In the genomic region with DNA sequence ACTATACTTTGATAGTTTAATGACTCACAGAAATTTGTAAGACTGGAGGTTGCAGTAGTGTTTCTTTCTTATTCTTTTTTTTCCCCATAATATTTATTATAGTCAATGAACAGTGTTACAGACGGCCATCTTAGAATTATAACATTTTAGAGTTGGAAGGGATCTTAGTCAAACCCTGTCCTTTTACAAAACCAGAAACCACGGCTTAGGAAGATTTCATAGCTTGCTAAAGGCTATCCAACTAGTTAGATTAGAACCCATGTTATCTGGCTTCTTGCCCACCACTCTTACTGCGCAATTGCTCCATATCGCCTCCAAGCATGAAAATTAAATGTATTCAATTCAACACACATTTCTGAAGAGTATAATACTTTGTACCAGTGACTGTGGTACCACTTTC, we compare ENCODE assay signal across 8 cellular contexts. TPM values are rescaled to one million over a fixed set of nuclear protein-coding genes. Genes with fewer than 3 reads are reported as not detected.
DNase-seq lines count a peak whose midpoint lies in the region; ATAC-seq and TF ChIP-seq lines count a peak whose summit lies in the region.

No MANE protein-coding gene starts in this region.

- POLR2A ChIA-PET in HEK293T (lab: Yijun Ruan, JAX), result interaction anchor here (0.6 to 2.2 kb wide), 6 partner anchors 10 to 124 kb away, joined by 3 to 8 read pairs (median 4); no protein-coding TSS in a partner anchor

- H3K4me3 ChIP-seq in heart left ventricle (peak overlapping the region; percentile 19 to 97 (median 74)), WERI-Rb-1 (ENCODE audit: low read depth, low read length) (peak overlapping the region; percentile 72), skeletal muscle cell (ENCODE audit: low read depth, low read length) (peak overlapping the region; percentile 60)

- DNase-seq in heart left ventricle (no peak), left ventricle myocardium superior (no peak), WERI-Rb-1 (no peak), globus pallidus (ENCODE audit: low spot score) (peak; percentile 13), skeletal muscle cell (ENCODE audit: low read depth) (no peak), CD1c-positive myeloid dendritic cell (ENCODE audit: extremely low spot score) (no peak), HEK293T (ENCODE audit: extremely low spot score) (no peak)
- DNase-seq in activated CD4-positive, alpha-beta T cell treated with anti-CD3 and anti-CD28 coated beads for 4 hours, result no peak

- CTCF ChIA-PET in HEK293T (lab: Yijun Ruan, JAX), result no interaction called here

- H3K9me3 ChIP-seq in heart left ventricle (no peaks in the 10 kb centered on the region), WERI-Rb-1 (ENCODE audit: severe bottlenecking) (no peaks in the 10 kb centered on the region)

- peaks cover 0 to 20% (median 0%) of the 10 kb centered on the region in 12 donors for H3K4me1 ChIP-seq in heart left ventricle

- intact Hi-C loops in heart left ventricle (cut with DNase I), result no loop called here
- intact Hi-C loops in left ventricle myocardium superior (cut with micrococcal nuclease), result no loop called here

- H3K27me3 ChIP-seq in heart left ventricle (no peaks in the 10 kb centered on the region), WERI-Rb-1 (ENCODE audit: insufficient read depth, low read depth, severe bottlenecking) (peaks cover 3% of the 10 kb centered on the region)

- no peak for TF ChIP-seq POLR2A in heart left ventricle (IDR thresholded peaks at IDR 0.05)

- WGBS in heart left ventricle, 4 donors, result 1 to 49% (median 20%) methylated on average over 4 of the region's 4 CpGs

- no peak for TF ChIP-seq CTCF in heart left ventricle (IDR thresholded peaks at IDR 0.05)
- no peak for TF ChIP-seq CTCF in WERI-Rb-1 (IDR thresholded peaks at IDR 0.05; ENCODE audit: low read depth, low read length)

- ATAC-seq in heart left ventricle (no peak), left ventricle myocardium superior (no peak)

- H3K27ac ChIP-seq in heart left ventricle, result peak overlapping the region; percentile 93 to 100 (median 97)
- H3K27ac ChIP-seq in WERI-Rb-1, result peak overlapping the region; percentile 91

- H3K36me3 ChIP-seq in heart left ventricle, result no peaks in the 10 kb centered on the region
- H3K36me3 ChIP-seq in WERI-Rb-1, result no peaks in the 10 kb centered on the region

TF ChIP-seq in HEK293T, 16 proteins besides CTCF, POLR2A, EP300 and RAD21:
- TF ChIP-seq ZNF384 (IDR thresholded peaks at IDR 0.05), result no peak
- no peak for TF ChIP-seq ELF4 (IDR thresholded peaks at IDR 0.05)
- TF ChIP-seq CTBP1 (IDR thresholded peaks at IDR 0.05; ENCODE audit: borderline replicate concordance), result no peak
- no peak for TF ChIP-seq ARNT (IDR thresholded peaks at IDR 0.05)
- TF ChIP-seq FOXA1 (IDR thresholded peaks at IDR 0.05), result no peak
- no peak for TF ChIP-seq FOXK2 (IDR thresholded peaks at IDR 0.05)
- TF ChIP-seq TARDBP (IDR thresholded peaks at IDR 0.05), result no peak
- no peak for TF ChIP-seq NFRKB (IDR thresholded peaks at IDR 0.05)
- no peak for TF ChIP-seq HDGF (IDR thresholded peaks at IDR 0.05; ENCODE audit: borderline replicate concordance)
- TF ChIP-seq SUZ12 (IDR thresholded peaks at IDR 0.05), result no peak
- TF ChIP-seq LEF1 (IDR thresholded peaks at IDR 0.05; ENCODE audit: borderline replicate concordance), result no peak
- TF ChIP-seq PKNOX1 (IDR thresholded peaks at IDR 0.05), result no peak
- TF ChIP-seq SP1 (IDR thresholded peaks at IDR 0.05), result no peak
- TF ChIP-seq BHLHE40 (IDR thresholded peaks at IDR 0.05; ENCODE audit: borderline replicate concordance), result no peak
- TF ChIP-seq FOXM1 (IDR thresholded peaks at IDR 0.05; ENCODE audit: borderline replicate concordance), result no peak
- TF ChIP-seq L3MBTL2 (conservative IDR thresholded peaks at IDR 0.05), result no peak

RNA-seq across cellular contexts. Expression of gene XIAP, which starts 1.1 kb away (rescaled TPM):
- total RNA-seq in heart left ventricle (10 to 100 TPM; 19.5 to 44.3 (median 26.5) TPM), left ventricle myocardium superior (30.4 TPM)
- 10 to 100 TPM in 1 of 2 donors, 1 to 10 TPM in 1; 6.8 to 15.5 TPM for polyA plus RNA-seq in heart left ventricle
